8 cellular contexts compared by ENCODE assay signal in genomic region chr20:38962044-38962897, GRCh38. TPM values are rescaled to one million over a fixed set of nuclear protein-coding genes. Genes with fewer than 3 reads are reported as not detected.
DNase-seq lines count a peak whose midpoint lies in the region; ATAC-seq and TF ChIP-seq lines count a peak whose summit lies in the region.

TSS of gene DHX35 (plus strand) at chr20:38962344. CDS start at chr20:38962368, 24 bp downstream.

- H3F3A ChIP-seq in GM23248 (ENCODE audit: insufficient read depth), result no peaks in the 10 kb centered on the region

- H4K20me1 ChIP-seq in GM23248 (ENCODE audit: insufficient read depth) (no peaks in the 10 kb centered on the region), fibroblast of lung (ENCODE audit: control insufficient read depth, extremely low read depth, insufficient read depth, low read length) (no peaks in the 10 kb centered on the region)

- no peaks in the 10 kb centered on the region for H3K9me3 Mint-ChIP-seq in naive thymus-derived CD8-positive, alpha-beta T cell

- H3K27me3 ChIP-seq in GM23248 (replicated peaks; ENCODE audit: insufficient read depth) (no peaks in the 10 kb centered on the region), fibroblast of lung (ENCODE audit: control insufficient read depth, insufficient read depth, low read length) (no peaks in the 10 kb centered on the region)

- H2AFZ ChIP-seq in GM23248, result peak within 1 kb of the TSS; percentile 99
- H2AFZ ChIP-seq in fibroblast of lung (ENCODE audit: low read length), result peak within 1 kb of the TSS; percentile 99

- H3K4me3 ChIP-seq in GM23248 (peak within 1 kb of the TSS; percentile 89), fibroblast of lung (replicated peaks in 1 of 4; ENCODE audit: control extremely low read depth in 1 of 4, insufficient read depth in 1 of 4, low read depth in 3 of 4, low read length in 4 of 4) (peak within 1 kb of the TSS; percentile 94 to 98 (median 97))

- H3K27ac ChIP-seq in GM23248 (peak within 1 kb of the TSS; percentile 83), fibroblast of lung (ENCODE audit: insufficient read depth, low read length) (peak within 1 kb of the TSS; percentile 93)

- H3K4me1 ChIP-seq in GM23248 (ENCODE audit: insufficient read depth), result peaks cover 6% of the 10 kb centered on the region; the same call in 1 of the 2 replicates
- no peaks in the 10 kb centered on the region for H3K4me1 ChIP-seq in fibroblast of lung (ENCODE audit: control insufficient read depth, extremely low read depth, insufficient read depth, low read length)

- POLR2A ChIA-PET in naive thymus-derived CD8-positive, alpha-beta T cell (lab: Charles Lee), result interaction anchor here (0.6 to 2.5 kb wide), 11 partner anchors 36 to 490 kb away, joined by 3 to 17 read pairs (median 5); partner anchors contain the start of genes FAM83D, PPP1R16B and RALGAPB

- peak within 1 kb of the TSS; percentile 89 to 98 (median 96) for H3K4me3 Mint-ChIP-seq in naive thymus-derived CD8-positive, alpha-beta T cell

- peak within 1 kb of the TSS; percentile 92 for H3K4me2 ChIP-seq in GM23248 (ENCODE audit: unreplicated experiment)
- peak within 1 kb of the TSS; percentile 98 for H3K4me2 ChIP-seq in fibroblast of lung (ENCODE audit: extremely low read depth, insufficient read depth, low read length)

- H3K36me3 Mint-ChIP-seq in naive thymus-derived CD8-positive, alpha-beta T cell, result peaks cover 0 to 13% (median 2%) of the 10 kb centered on the region in 3 donors

- no peaks in the 10 kb centered on the region for H3K27me3 Mint-ChIP-seq in naive thymus-derived CD8-positive, alpha-beta T cell

- peak; percentile 46 to 53 for TF ChIP-seq CTCF in fibroblast of lung (conservative IDR thresholded peaks at IDR 0.05 in 1 of 2, IDR thresholded peaks at IDR 0.05 in 1 of 2; ENCODE audit: low read depth in 1 of 2, low read length in 2 of 2)

- in situ Hi-C loops in GM23248 (cut with MboI), result no loop called here

- H3K36me3 ChIP-seq in GM23248 (ENCODE audit: low read depth) (no peaks in the 10 kb centered on the region), fibroblast of lung (ENCODE audit: control insufficient read depth, insufficient read depth, low read length) (no peaks in the 10 kb centered on the region)

- 1 to 2% methylated on average over 59 to 70 of the region's 70 CpGs for WGBS in GM23248 (ENCODE audit: low coverage in 1 of 2, low lambda C conversion rate in 2 of 2, missing lambda C conversion rate in 2 of 2), 2 experiments

- H3K9me2 ChIP-seq in GM23248 (ENCODE audit: insufficient read depth), result no peaks in the 10 kb centered on the region

- H3K9ac ChIP-seq in GM23248 (peak within 1 kb of the TSS; percentile 92), fibroblast of lung (ENCODE audit: insufficient read depth, low read length) (peak within 1 kb of the TSS; percentile 93)

- H3K9me3 ChIP-seq in GM23248 (ENCODE audit: low read depth) (no peaks in the 10 kb centered on the region), fibroblast of lung (ENCODE audit: control insufficient read depth, insufficient read depth, low read depth, low read length) (no peaks in the 10 kb centered on the region)

- peaks cover 45% of the 10 kb centered on the region for H3K79me2 ChIP-seq in GM23248 (ENCODE audit: insufficient read depth)
- H3K79me2 ChIP-seq in fibroblast of lung (ENCODE audit: control insufficient read depth, insufficient read depth, low read length), result peaks cover 27% of the 10 kb centered on the region

- DNase-seq in EH (ENCODE audit: low read depth) (peak; percentile 97), GM23248 (peak; percentile 99), Kasumi-1 (lab: John Stamatoyannopoulos, UW) (peak; percentile 90 to 92), RPMI7951 (ENCODE audit: low read depth) (peak; percentile 97), fibroblast of lung (ENCODE audit: low read depth in 2 of 2) (peak; percentile 91 to 96)
- DNase-seq in activated T-helper 1 cell treated with anti-CD3 and anti-CD28 coated beads, Interleukin-2, amount 50 U/mL, for 16 hours (ENCODE audit: low read depth in 1 of 2, low spot score in 1 of 2), result peak; percentile 97 to 98
- peak; percentile 92 to 99 (median 98) for DNase-seq in naive thymus-derived CD8-positive, alpha-beta T cell
- peak; percentile 95 to 98 (median 96) for DNase-seq in stimulated activated naive CD4-positive, alpha-beta T cell (lab: John Stamatoyannopoulos, UW)

- H3K4me1 Mint-ChIP-seq in naive thymus-derived CD8-positive, alpha-beta T cell, result peaks cover 19 to 43% (median 27%) of the 10 kb centered on the region in 4 donors

- H3K27ac Mint-ChIP-seq in naive thymus-derived CD8-positive, alpha-beta T cell, result peak within 1 kb of the TSS; percentile 89 to 98 (median 96)

- peak; percentile 97 to 98 for ATAC-seq in naive thymus-derived CD8-positive, alpha-beta T cell

RNA-seq across cellular contexts. Expression of gene DHX35, which starts in this region (rescaled TPM):
- 10.7 and 17.1 TPM in 2 replicates for total RNA-seq in GM23248 (2014; rRNA removed; shearing (Covaris generic))
- polyA plus RNA-seq in GM23248 (2016; fragmentation: Nextera tagmentation; extraction: Ambion mirVana) (3.4 and 4.5 TPM in 2 replicates), fibroblast of lung (9.6 and 12.1 TPM in 2 replicates)
- total RNA-seq in RPMI7951 (2014; rRNA removed; shearing (Covaris generic)), result 13.4 and 14.5 TPM in 2 replicates
- total RNA-seq in fibroblast of lung, result 11.4 and 11.8 TPM in 2 replicates
- polyA plus RNA-seq in fibroblast of lung (2012), result 4.5 and 5.0 TPM in 2 replicates
- polyA minus RNA-seq in fibroblast of lung (ENCODE audit: low replicate concordance), result 8.2 and 9.3 TPM in 2 replicates
- total RNA-seq in naive thymus-derived CD8-positive, alpha-beta T cell, result 10 to 100 TPM; 12.1 to 12.5 TPM
- 1 to 10 TPM; 5.4 to 7.5 (median 5.6) TPM for polyA plus RNA-seq in naive thymus-derived CD8-positive, alpha-beta T cell

Comparison
In these comparisons a context has a peak if more than half of its experiments do, and no peak if none do; other contexts are left out.
1. Peak in every context shown above with its lines: DNase-seq, ATAC-seq, H3K4me3 ChIP-seq and H3K27ac ChIP-seq.